ENCODE assay signal across 1 cellular context in the genomic region with DNA sequence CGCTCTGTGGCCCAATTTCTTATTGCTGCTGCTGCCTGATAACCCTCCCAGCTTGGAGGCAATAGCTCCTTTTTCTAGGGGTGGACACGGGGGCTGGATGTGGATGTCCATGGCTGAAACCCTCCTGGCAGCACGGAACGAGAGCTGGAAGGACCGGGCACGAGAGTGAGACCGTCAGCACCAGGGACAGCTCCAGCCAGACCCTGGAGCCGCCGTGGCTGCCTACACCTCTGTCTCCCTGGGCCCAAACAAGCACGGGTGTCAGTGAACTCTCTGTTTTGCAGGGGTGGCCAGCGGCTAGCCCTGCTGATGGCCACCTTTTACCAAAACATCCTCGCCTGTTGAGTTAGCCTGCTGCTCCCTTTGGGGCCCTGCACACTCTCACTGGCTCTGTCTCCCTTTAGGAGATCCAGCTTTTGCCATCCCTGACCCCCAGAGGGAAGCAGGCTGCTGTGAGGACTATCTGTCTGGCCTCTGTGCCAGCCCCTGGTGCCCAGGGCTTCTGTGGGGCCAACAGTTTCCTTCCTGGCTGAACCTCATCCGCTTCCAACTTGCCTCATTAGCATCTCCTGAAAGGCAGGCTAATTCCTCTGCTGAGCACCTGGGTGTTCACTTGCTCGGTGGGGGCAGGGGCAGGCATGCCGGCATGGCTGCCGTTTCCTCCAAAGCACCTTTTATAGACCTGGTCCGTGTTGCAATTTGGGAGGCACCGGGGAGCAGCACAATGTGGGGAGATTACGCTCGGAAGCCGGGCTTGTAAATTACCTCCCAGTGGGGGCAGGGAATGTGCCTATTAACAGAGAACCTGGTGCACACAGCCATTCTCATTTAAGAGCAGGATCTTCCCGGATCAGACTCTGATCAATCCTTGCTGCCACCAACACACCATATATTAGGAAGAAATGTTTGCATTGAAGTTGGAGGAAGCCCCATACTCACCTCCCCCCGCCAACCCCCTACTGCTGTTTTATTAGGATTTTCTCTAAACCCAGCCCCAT.
TF ChIP-seq lines count a peak whose summit lies in the region.

No MANE protein-coding gene starts in this region.

TF ChIP-seq in HepG2, 621 proteins besides CTCF, POLR2A, EP300 and RAD21 (continued from another document and continues in another):
- TF ChIP-seq, protein P1, sequence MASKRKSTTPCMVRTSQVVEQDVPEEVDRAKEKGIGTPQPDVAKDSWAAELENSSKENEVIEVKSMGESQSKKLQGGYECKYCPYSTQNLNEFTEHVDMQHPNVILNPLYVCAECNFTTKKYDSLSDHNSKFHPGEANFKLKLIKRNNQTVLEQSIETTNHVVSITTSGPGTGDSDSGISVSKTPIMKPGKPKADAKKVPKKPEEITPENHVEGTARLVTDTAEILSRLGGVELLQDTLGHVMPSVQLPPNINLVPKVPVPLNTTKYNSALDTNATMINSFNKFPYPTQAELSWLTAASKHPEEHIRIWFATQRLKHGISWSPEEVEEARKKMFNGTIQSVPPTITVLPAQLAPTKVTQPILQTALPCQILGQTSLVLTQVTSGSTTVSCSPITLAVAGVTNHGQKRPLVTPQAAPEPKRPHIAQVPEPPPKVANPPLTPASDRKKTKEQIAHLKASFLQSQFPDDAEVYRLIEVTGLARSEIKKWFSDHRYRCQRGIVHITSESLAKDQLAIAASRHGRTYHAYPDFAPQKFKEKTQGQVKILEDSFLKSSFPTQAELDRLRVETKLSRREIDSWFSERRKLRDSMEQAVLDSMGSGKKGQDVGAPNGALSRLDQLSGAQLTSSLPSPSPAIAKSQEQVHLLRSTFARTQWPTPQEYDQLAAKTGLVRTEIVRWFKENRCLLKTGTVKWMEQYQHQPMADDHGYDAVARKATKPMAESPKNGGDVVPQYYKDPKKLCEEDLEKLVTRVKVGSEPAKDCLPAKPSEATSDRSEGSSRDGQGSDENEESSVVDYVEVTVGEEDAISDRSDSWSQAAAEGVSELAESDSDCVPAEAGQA (IDR thresholded peaks at IDR 0.05; ENCODE audit: low read depth), result no peak
- TF ChIP-seq, protein P1 (CRISPR knock-in tag; IDR thresholded peaks at IDR 0.05; ENCODE audit: borderline replicate concordance), result no peak; the same call in 1 of the 2 replicates
- TF ChIP-seq NFE2L1 (CRISPR knock-in tag; IDR thresholded peaks at IDR 0.05; ENCODE audit: borderline replicate concordance) (no peak), NFATC3 (CRISPR knock-in tag; IDR thresholded peaks at IDR 0.05) (no peak), NFYB (CRISPR knock-in tag; IDR thresholded peaks at IDR 0.05) (no peak), NCOA1 (CRISPR knock-in tag; IDR thresholded peaks at IDR 0.05) (no peak), ZNF644 (CRISPR knock-in tag; IDR thresholded peaks at IDR 0.05; ENCODE audit: low read depth) (no peak), CREM (IDR thresholded peaks at IDR 0.05) (no peak), CREM (CRISPR knock-in tag; IDR thresholded peaks at IDR 0.05) (no peak), MAFG (CRISPR knock-in tag; IDR thresholded peaks at IDR 0.05) (no peak), ZSCAN12 (CRISPR knock-in tag; IDR thresholded peaks at IDR 0.05) (0 out of 2 replicates have a peak, but pooled peaks have one; percentile 84), STAT5B (CRISPR knock-in tag; IDR thresholded peaks at IDR 0.05) (no peak), ZIK1 (CRISPR knock-in tag; IDR thresholded peaks at IDR 0.05; ENCODE audit: borderline replicate concordance, low read depth) (no peak), ZNF605 (CRISPR knock-in tag; IDR thresholded peaks at IDR 0.05) (no peak), ZSCAN9 (CRISPR knock-in tag; IDR thresholded peaks at IDR 0.05; ENCODE audit: borderline replicate concordance) (peak; percentile 85; the same call in 1 of the 2 replicates), ZFYVE20 (CRISPR knock-in tag; IDR thresholded peaks at IDR 0.05; ENCODE audit: borderline replicate concordance, low read depth) (peak; percentile 67; the same call in 1 of the 2 replicates)
- TF ChIP-seq, protein P2, sequence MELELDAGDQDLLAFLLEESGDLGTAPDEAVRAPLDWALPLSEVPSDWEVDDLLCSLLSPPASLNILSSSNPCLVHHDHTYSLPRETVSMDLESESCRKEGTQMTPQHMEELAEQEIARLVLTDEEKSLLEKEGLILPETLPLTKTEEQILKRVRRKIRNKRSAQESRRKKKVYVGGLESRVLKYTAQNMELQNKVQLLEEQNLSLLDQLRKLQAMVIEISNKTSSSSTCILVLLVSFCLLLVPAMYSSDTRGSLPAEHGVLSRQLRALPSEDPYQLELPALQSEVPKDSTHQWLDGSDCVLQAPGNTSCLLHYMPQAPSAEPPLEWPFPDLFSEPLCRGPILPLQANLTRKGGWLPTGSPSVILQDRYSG (CRISPR knock-in tag; IDR thresholded peaks at IDR 0.05), result no peak
- TF ChIP-seq, protein P3, sequence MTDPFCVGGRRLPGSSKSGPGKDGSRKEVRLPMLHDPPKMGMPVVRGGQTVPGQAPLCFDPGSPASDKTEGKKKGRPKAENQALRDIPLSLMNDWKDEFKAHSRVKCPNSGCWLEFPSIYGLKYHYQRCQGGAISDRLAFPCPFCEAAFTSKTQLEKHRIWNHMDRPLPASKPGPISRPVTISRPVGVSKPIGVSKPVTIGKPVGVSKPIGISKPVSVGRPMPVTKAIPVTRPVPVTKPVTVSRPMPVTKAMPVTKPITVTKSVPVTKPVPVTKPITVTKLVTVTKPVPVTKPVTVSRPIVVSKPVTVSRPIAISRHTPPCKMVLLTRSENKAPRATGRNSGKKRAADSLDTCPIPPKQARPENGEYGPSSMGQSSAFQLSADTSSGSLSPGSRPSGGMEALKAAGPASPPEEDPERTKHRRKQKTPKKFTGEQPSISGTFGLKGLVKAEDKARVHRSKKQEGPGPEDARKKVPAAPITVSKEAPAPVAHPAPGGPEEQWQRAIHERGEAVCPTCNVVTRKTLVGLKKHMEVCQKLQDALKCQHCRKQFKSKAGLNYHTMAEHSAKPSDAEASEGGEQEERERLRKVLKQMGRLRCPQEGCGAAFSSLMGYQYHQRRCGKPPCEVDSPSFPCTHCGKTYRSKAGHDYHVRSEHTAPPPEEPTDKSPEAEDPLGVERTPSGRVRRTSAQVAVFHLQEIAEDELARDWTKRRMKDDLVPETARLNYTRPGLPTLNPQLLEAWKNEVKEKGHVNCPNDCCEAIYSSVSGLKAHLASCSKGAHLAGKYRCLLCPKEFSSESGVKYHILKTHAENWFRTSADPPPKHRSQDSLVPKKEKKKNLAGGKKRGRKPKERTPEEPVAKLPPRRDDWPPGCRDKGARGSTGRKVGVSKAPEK (CRISPR knock-in tag; IDR thresholded peaks at IDR 0.05; ENCODE audit: borderline replicate concordance), result no peak
- TF ChIP-seq, protein P4, sequence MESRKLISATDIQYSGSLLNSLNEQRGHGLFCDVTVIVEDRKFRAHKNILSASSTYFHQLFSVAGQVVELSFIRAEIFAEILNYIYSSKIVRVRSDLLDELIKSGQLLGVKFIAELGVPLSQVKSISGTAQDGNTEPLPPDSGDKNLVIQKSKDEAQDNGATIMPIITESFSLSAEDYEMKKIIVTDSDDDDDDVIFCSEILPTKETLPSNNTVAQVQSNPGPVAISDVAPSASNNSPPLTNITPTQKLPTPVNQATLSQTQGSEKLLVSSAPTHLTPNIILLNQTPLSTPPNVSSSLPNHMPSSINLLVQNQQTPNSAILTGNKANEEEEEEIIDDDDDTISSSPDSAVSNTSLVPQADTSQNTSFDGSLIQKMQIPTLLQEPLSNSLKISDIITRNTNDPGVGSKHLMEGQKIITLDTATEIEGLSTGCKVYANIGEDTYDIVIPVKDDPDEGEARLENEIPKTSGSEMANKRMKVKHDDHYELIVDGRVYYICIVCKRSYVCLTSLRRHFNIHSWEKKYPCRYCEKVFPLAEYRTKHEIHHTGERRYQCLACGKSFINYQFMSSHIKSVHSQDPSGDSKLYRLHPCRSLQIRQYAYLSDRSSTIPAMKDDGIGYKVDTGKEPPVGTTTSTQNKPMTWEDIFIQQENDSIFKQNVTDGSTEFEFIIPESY (CRISPR knock-in tag; IDR thresholded peaks at IDR 0.05), result no peak
- TF ChIP-seq, protein P5, sequence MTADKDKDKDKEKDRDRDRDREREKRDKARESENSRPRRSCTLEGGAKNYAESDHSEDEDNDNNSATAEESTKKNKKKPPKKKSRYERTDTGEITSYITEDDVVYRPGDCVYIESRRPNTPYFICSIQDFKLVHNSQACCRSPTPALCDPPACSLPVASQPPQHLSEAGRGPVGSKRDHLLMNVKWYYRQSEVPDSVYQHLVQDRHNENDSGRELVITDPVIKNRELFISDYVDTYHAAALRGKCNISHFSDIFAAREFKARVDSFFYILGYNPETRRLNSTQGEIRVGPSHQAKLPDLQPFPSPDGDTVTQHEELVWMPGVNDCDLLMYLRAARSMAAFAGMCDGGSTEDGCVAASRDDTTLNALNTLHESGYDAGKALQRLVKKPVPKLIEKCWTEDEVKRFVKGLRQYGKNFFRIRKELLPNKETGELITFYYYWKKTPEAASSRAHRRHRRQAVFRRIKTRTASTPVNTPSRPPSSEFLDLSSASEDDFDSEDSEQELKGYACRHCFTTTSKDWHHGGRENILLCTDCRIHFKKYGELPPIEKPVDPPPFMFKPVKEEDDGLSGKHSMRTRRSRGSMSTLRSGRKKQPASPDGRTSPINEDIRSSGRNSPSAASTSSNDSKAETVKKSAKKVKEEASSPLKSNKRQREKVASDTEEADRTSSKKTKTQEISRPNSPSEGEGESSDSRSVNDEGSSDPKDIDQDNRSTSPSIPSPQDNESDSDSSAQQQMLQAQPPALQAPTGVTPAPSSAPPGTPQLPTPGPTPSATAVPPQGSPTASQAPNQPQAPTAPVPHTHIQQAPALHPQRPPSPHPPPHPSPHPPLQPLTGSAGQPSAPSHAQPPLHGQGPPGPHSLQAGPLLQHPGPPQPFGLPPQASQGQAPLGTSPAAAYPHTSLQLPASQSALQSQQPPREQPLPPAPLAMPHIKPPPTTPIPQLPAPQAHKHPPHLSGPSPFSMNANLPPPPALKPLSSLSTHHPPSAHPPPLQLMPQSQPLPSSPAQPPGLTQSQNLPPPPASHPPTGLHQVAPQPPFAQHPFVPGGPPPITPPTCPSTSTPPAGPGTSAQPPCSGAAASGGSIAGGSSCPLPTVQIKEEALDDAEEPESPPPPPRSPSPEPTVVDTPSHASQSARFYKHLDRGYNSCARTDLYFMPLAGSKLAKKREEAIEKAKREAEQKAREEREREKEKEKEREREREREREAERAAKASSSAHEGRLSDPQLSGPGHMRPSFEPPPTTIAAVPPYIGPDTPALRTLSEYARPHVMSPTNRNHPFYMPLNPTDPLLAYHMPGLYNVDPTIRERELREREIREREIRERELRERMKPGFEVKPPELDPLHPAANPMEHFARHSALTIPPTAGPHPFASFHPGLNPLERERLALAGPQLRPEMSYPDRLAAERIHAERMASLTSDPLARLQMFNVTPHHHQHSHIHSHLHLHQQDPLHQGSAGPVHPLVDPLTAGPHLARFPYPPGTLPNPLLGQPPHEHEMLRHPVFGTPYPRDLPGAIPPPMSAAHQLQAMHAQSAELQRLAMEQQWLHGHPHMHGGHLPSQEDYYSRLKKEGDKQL (CRISPR knock-in tag; IDR thresholded peaks at IDR 0.05; ENCODE audit: low read depth), result no peak
- TF ChIP-seq, protein P6, sequence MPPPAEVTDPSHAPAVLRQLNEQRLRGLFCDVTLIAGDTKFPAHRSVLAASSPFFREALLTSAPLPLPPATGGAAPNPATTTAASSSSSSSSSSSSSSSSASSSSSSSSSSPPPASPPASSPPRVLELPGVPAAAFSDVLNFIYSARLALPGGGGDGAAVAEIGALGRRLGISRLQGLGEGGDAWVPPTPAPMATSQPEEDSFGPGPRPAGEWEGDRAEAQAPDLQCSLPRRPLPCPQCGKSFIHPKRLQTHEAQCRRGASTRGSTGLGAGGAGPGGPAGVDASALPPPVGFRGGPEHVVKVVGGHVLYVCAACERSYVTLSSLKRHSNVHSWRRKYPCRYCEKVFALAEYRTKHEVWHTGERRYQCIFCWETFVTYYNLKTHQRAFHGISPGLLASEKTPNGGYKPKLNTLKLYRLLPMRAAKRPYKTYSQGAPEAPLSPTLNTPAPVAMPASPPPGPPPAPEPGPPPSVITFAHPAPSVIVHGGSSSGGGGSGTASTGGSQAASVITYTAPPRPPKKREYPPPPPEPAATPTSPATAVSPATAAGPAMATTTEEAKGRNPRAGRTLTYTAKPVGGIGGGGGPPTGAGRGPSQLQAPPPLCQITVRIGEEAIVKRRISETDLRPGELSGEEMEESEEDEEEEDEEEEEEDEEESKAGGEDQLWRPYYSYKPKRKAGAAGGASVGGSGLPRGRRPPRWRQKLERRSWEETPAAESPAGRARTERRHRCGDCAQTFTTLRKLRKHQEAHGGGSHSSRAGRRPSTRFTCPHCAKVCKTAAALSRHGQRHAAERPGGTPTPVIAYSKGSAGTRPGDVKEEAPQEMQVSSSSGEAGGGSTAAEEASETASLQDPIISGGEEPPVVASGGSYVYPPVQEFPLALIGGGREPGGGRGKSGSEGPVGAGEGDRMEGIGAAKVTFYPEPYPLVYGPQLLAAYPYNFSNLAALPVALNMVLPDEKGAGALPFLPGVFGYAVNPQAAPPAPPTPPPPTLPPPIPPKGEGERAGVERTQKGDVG (CRISPR knock-in tag; IDR thresholded peaks at IDR 0.05; ENCODE audit: borderline replicate concordance), result no peak
- TF ChIP-seq, protein P7, sequence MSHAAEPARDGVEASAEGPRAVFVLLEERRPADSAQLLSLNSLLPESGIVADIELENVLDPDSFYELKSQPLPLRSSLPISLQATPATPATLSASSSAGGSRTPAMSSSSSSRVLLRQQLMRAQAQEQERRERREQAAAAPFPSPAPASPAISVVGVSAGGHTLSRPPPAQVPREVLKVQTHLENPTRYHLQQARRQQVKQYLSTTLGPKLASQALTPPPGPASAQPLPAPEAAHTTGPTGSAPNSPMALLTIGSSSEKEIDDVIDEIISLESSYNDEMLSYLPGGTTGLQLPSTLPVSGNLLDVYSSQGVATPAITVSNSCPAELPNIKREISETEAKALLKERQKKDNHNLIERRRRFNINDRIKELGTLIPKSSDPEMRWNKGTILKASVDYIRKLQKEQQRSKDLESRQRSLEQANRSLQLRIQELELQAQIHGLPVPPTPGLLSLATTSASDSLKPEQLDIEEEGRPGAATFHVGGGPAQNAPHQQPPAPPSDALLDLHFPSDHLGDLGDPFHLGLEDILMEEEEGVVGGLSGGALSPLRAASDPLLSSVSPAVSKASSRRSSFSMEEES (CRISPR knock-in tag; IDR thresholded peaks at IDR 0.05), result peak; percentile 60; the same call in 1 of the 2 replicates
